ENCODE assay signal across 8 cellular contexts in the genomic region with DNA sequence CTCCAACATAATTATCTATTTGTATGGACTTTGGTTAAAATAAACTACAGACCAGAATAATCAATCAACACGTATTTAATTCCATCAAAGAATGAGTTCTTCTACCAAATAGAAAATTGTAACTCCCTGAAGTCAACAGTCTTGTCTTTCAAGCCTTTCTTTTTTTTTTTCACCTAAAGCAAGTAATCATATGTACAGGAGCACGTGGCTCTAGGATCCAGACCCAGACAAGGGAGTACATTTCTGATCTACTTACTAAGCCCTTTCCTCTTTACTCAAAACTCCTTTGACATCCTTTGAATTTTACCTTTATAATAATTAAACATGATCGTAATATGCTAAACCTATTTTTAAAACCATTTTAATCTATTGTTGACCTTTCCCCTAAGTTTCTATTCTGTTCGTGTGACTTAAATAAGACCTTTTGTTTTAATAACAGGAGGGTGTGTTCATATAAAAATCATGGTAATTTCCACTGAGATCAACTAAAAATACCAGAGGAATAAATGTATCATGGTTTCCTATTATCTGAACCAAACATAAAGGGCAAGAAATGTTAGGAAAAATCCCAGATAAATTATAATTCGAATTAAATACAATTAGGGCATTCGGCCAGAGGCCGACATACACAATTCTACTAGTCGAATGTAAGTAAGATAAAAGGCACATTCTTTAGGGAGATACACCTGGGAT. TPM values are rescaled to one million over a fixed set of nuclear protein-coding genes. Genes with fewer than 3 reads are reported as not detected.
DNase-seq lines count a peak whose midpoint lies in the region; ATAC-seq and TF ChIP-seq lines count a peak whose summit lies in the region.

No MANE protein-coding gene starts in this region.

- H3K9me2 ChIP-seq in OCI-LY1 (ENCODE audit: low read depth, low read length): no peaks in the 10 kb centered on the region

- H3F3A ChIP-seq in OCI-LY1 (ENCODE audit: insufficient read depth, low read length): no peaks in the 10 kb centered on the region

- H2AFZ ChIP-seq in OCI-LY1 (ENCODE audit: low read length) (no peak overlapping the region), neuron (ENCODE audit: low read depth, low read length) (no peak overlapping the region)

- H3K27me3 ChIP-seq in OCI-LY1 (ENCODE audit: insufficient read depth, low read length): no peaks in the 10 kb centered on the region
- H3K27me3 ChIP-seq in ectodermal cell (ENCODE audit: control insufficient read depth, insufficient read depth, low read length, poor library complexity, severe bottlenecking): peaks cover 18% of the 10 kb centered on the region
- H3K27me3 ChIP-seq in neuron (ENCODE audit: insufficient read depth, low read length): peaks cover 3% of the 10 kb centered on the region

- H3K9me3 ChIP-seq in ES-I3 (ENCODE audit: control insufficient read depth, insufficient read depth, low read length) (no peaks in the 10 kb centered on the region), OCI-LY1 (ENCODE audit: low read length) (no peaks in the 10 kb centered on the region), ectodermal cell (ENCODE audit: control insufficient read depth, low read length) (no peaks in the 10 kb centered on the region), neuron (ENCODE audit: low read length) (no peaks in the 10 kb centered on the region)

- DNase-seq in NCI-H2227 treated with DMSO at 0.1 percent for 48 hours (lab: John Stamatoyannopoulos, UW): no peak
- DNase-seq in NCI-H1105 (lab: John Stamatoyannopoulos, UW): no peak

- H3K36me3 ChIP-seq in ES-I3 (ENCODE audit: insufficient read depth, low read length): no peaks in the 10 kb centered on the region; the same call in 1 of the 2 replicates
- H3K36me3 ChIP-seq in OCI-LY1 (ENCODE audit: insufficient read depth, low read length): peaks cover 23% of the 10 kb centered on the region; the same call in 1 of the 2 replicates
- H3K36me3 ChIP-seq in ectodermal cell (ENCODE audit: control insufficient read depth, insufficient read depth, low read length): no peaks in the 10 kb centered on the region
- no peaks in the 10 kb centered on the region for H3K36me3 ChIP-seq in neuron (ENCODE audit: insufficient read depth, low read length)

- H3K4me1 ChIP-seq in ES-I3 (ENCODE audit: insufficient read depth, low read length) (peaks cover 24% of the 10 kb centered on the region), OCI-LY1 (ENCODE audit: insufficient read depth, low read length, severe bottlenecking) (peaks cover 43% of the 10 kb centered on the region), ectodermal cell (ENCODE audit: control insufficient read depth, insufficient read depth, low read length) (peaks cover 11% of the 10 kb centered on the region), neuron (ENCODE audit: insufficient read depth, low read length) (peaks cover 11% of the 10 kb centered on the region)

- H4K20me1 ChIP-seq in OCI-LY1 (ENCODE audit: insufficient read depth, low read length): no peaks in the 10 kb centered on the region

- 78 to 79% methylated on average over 6 to 7 of the region's 8 CpGs for WGBS in ectodermal cell, 2 experiments

- peak overlapping the region; percentile 95 for H3K4me3 ChIP-seq in OCI-LY1 (ENCODE audit: low read depth, low read length, poor library complexity, severe bottlenecking)
- peak overlapping the region; percentile 84 for H3K4me3 ChIP-seq in ectodermal cell (ENCODE audit: insufficient read depth, low read depth, low read length)
- H3K4me3 ChIP-seq in neuron (ENCODE audit: low read length): peak overlapping the region; percentile 72

- H3K9ac ChIP-seq in ES-I3 (ENCODE audit: low read depth, low read length) (peak overlapping the region; percentile 74), OCI-LY1 (ENCODE audit: low read length) (peak overlapping the region; percentile 94)

- no peak for TF ChIP-seq CTCF in OCI-LY1 (IDR thresholded peaks at IDR 0.05; ENCODE audit: low read length)

- peaks cover 64% of the 10 kb centered on the region for H3K79me2 ChIP-seq in OCI-LY1 (ENCODE audit: insufficient read depth, low read length)

- no peak for ATAC-seq in HG03135 (IDR thresholded peaks at IDR 0.05; ENCODE audit: unreplicated experiment)
- no peak for ATAC-seq in HG03571 (IDR thresholded peaks at IDR 0.05; ENCODE audit: unreplicated experiment)

- H3K27ac ChIP-seq in OCI-LY1 (ENCODE audit: low read depth, low read length, poor library complexity, severe bottlenecking): peak overlapping the region; percentile 59
- no peak overlapping the region for H3K27ac ChIP-seq in ectodermal cell (ENCODE audit: insufficient read depth, low read depth, low read length, poor library complexity, severe bottlenecking)

- H3K4me2 ChIP-seq in OCI-LY1 (ENCODE audit: low read length): peak overlapping the region; percentile 90

RNA-seq across cellular contexts. Expression of a gene that starts 1.7 kb away (rescaled TPM):
- polyA plus RNA-seq in ectodermal cell (2013, experiment 1 of 4): 25.3 TPM
- polyA plus RNA-seq in ectodermal cell (2013, experiment 2 of 4): 29.2 TPM
- polyA plus RNA-seq in ectodermal cell (2013, experiment 3 of 4): 20.2 TPM
- 20.5 TPM for polyA plus RNA-seq in ectodermal cell (2013, experiment 4 of 4)
